ENCODE assay signal across 8 cellular contexts in genomic region chr7:127447326-127447945, GRCh38. TPM values are rescaled to one million over a fixed set of nuclear protein-coding genes. Genes with fewer than 3 reads are reported as not detected.
DNase-seq lines count a peak whose midpoint lies in the region; ATAC-seq and TF ChIP-seq lines count a peak whose summit lies in the region.

No MANE protein-coding gene starts in this region.

- H3K27me3 Mint-ChIP-seq in activated CD4-positive, alpha-beta T cell treated with anti-CD3 and anti-CD28 coated beads, Interleukin-2, amount 10 ng/mL, durations not matched to agents 24 days and 14 days: peaks cover 47% of the 10 kb centered on the region

- H3K9me3 Mint-ChIP-seq in activated CD4-positive, alpha-beta T cell treated with anti-CD3 and anti-CD28 coated beads, Interleukin-2, amount 10 ng/mL, durations not matched to agents 24 days and 14 days: no peaks in the 10 kb centered on the region

- ATAC-seq in GM18502 (IDR thresholded peaks at IDR 0.05; ENCODE audit: poor library complexity, unreplicated experiment) (peak; percentile 100), HG02840 (IDR thresholded peaks at IDR 0.05; ENCODE audit: low FRiP score, unreplicated experiment) (peak; percentile 100)

- TF ChIP-seq CTCF in epithelial cell of esophagus (IDR thresholded peaks at IDR 0.05; ENCODE audit: insufficient read depth, low read depth, low read length, missing control alignments) (peak; percentile 57), retinal pigment epithelial cell (conservative IDR thresholded peaks at IDR 0.05; ENCODE audit: low read depth, low read length) (peak; percentile 69)

- peaks cover 6% of the 10 kb centered on the region for H3K4me1 Mint-ChIP-seq in activated CD4-positive, alpha-beta T cell treated with anti-CD3 and anti-CD28 coated beads, Interleukin-2, amount 10 ng/mL, durations not matched to agents 24 days and 14 days

- intact Hi-C loops in activated CD4-positive, alpha-beta T cell treated with anti-CD3 and anti-CD28 coated beads, Interleukin-2, amount 10 ng/mL, durations not matched to agents 24 days and 14 days (cut with micrococcal nuclease): loop anchor here (1.0 to 2.0 kb wide), 3 partner anchors 33 to 100 kb away; no protein-coding TSS in a partner anchor

- H3K4me3 ChIP-seq in epithelial cell of esophagus (ENCODE audit: low read length) (no peak overlapping the region), retinal pigment epithelial cell (ENCODE audit: low read length) (no peak overlapping the region)

- H3K36me3 Mint-ChIP-seq in activated CD4-positive, alpha-beta T cell treated with anti-CD3 and anti-CD28 coated beads, Interleukin-2, amount 10 ng/mL, durations not matched to agents 24 days and 14 days (ENCODE audit: low read depth): no peaks in the 10 kb centered on the region

- no peak overlapping the region for H3K4me3 Mint-ChIP-seq in activated CD4-positive, alpha-beta T cell treated with anti-CD3 and anti-CD28 coated beads, Interleukin-2, amount 10 ng/mL, durations not matched to agents 24 days and 14 days

- DNase-seq in A172 (ENCODE audit: low spot score): peak; percentile 61
- peak; percentile 47 to 53 for DNase-seq in NCI-H2081 (lab: John Stamatoyannopoulos, UW)
- peak; percentile 89 for DNase-seq in activated CD4-positive, alpha-beta T cell treated with anti-CD3 and anti-CD28 coated beads, Interleukin-2, amount 10 ng/mL, durations not matched to agents 24 days and 14 days
- peak; percentile 67 for DNase-seq in epithelial cell of esophagus (ENCODE audit: low read depth)
- peak; percentile 13 for DNase-seq in retinal pigment epithelial cell (ENCODE audit: low read depth)
- no peak for DNase-seq in NCI-H128 (lab: John Stamatoyannopoulos, UW; ENCODE audit: unreplicated experiment)

- no peak overlapping the region for H3K27ac Mint-ChIP-seq in activated CD4-positive, alpha-beta T cell treated with anti-CD3 and anti-CD28 coated beads, Interleukin-2, amount 10 ng/mL, durations not matched to agents 24 days and 14 days

RNA-seq across cellular contexts. Expression of gene ZNF800, which starts 54.9 kb away (rescaled TPM):
- 9.5 and 13.2 TPM in 2 replicates for total RNA-seq in A172 (2014; rRNA removed; shearing (Covaris generic))
- total RNA-seq in activated CD4-positive, alpha-beta T cell treated with anti-CD3 and anti-CD28 coated beads, Interleukin-2, amount 10 ng/mL, durations not matched to agents 24 days and 14 days: 40.9 and 42.2 TPM in 2 replicates
